In the genomic region with DNA sequence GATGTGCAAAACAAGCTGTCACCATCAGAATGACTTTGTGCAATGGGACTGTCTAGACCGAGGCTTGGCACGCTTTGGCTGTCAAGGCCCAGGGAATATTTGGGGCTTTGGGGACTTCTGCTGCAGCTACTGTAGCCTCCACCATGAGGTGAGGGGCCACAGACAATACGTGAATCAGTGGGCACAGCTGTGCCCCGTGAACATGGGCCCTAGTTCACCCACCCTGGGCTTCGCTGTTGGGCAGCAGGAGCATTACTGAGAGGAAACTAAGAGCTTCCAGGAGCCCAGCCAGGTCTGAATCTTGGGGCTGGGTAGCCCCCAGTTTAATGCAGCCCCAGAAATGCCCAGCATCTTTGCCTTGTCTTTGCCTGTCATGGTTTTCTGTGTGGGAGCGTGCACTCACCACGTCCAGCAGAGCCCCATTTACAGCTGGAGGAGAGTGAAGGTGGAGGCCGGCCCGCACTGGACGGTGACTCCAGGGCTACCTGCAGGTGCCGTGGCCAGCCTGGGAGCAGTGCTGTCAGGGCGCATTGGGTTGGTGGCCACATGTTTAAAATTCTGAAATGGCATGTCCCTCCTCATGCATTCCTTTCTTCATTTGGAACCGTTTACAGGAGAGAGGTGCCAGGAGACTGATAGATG, we compare ENCODE assay signal across 17 cellular contexts. TPM values are rescaled to one million over a fixed set of nuclear protein-coding genes. Genes with fewer than 3 reads are reported as not detected.
DNase-seq lines count a peak whose midpoint lies in the region; ATAC-seq and TF ChIP-seq lines count a peak whose summit lies in the region.
"Had no signal": no experiment of that assay in that cellular context is flagged by ENCODE, and none has a peak within 500 bp of the region (broad histone marks: within the 10 kb centered on the region; RNA-seq: fewer than 3 reads in every experiment).

No MANE protein-coding gene starts in this region.

- H3K9me3 Mint-ChIP-seq in type B pancreatic cell (no peaks in the 10 kb centered on the region), glutamatergic neuron (ENCODE audit: unreplicated experiment) (peaks cover 26% of the 10 kb centered on the region)
- no peaks in the 10 kb centered on the region for H3K9me3 Mint-ChIP-seq in activated naive CD4-positive, alpha-beta T cell treated with anti-CD3 and anti-CD28 coated beads, Interleukin-2, amount 50 U/mL, for 72 hours
- H3K9me3 Mint-ChIP-seq: activated T-helper 1 cell treated with anti-CD3 and anti-CD28 coated beads, Interleukin-12 subunit alpha, Interleukin-12 subunit beta, Interleukin-2, Interleukin-4 antibody, amounts not matched to agents 30 ng/mL and 10 ng/mL and 1 ng/mL, durations not matched to agents 14 hours and 24 hours and 36 hours; effector memory CD8-positive, alpha-beta T cell had no signal

- H3K9me3 ChIP-seq in left ventricle myocardium inferior (replicated peaks) (no peaks in the 10 kb centered on the region), RWPE2 (ENCODE audit: severe bottlenecking) (no peaks in the 10 kb centered on the region), mucosa of rectum (ENCODE audit: control insufficient read depth in 2 of 2, low read length in 2 of 2) (no peaks in the 10 kb centered on the region)

- H3K4me1 ChIP-seq in left ventricle myocardium inferior (peaks cover 43% of the 10 kb centered on the region), RWPE2 (ENCODE audit: insufficient read depth, poor library complexity, severe bottlenecking) (no peaks in the 10 kb centered on the region), mucosa of rectum (ENCODE audit: control insufficient read depth in 2 of 2, insufficient read depth in 2 of 2, low read length in 2 of 2) (peaks cover 21 to 42% of the 10 kb centered on the region in 2 donors)

- ATAC-seq in Right ventricle myocardium inferior = peak; percentile 18
- ATAC-seq in RWPE2 (ENCODE audit: low read depth) = no peak
- no peak for ATAC-seq in activated naive CD4-positive, alpha-beta T cell treated with anti-CD3 and anti-CD28 coated beads, Interleukin-2, amount 50 U/mL, for 72 hours
- ATAC-seq: effector memory CD8-positive, alpha-beta T cell had no signal

- no peak overlapping the region for H3K27ac ChIP-seq in left ventricle myocardium inferior (replicated peaks)
- H3K27ac ChIP-seq in RWPE2 (ENCODE audit: poor library complexity, severe bottlenecking) = no peak overlapping the region
- peak overlapping the region; percentile 18 to 40 for H3K27ac ChIP-seq in mucosa of rectum (ENCODE audit: low read depth in 2 of 2, low read length in 2 of 2)
- H3K27ac ChIP-seq: WERI-Rb-1 had no signal

- H3K4me3 ChIP-seq in left ventricle myocardium inferior (no peak overlapping the region), RWPE2 (ENCODE audit: severe bottlenecking) (no peak overlapping the region), mucosa of rectum (ENCODE audit: low read length in 2 of 2) (peak overlapping the region in 1 of 2 donors; percentile 20)

- peak; percentile 77 for DNase-seq in Right ventricle myocardium inferior (ENCODE audit: missing footprints)
- no peak for DNase-seq in left ventricle myocardium inferior
- peak; percentile 42 for DNase-seq in RWPE2 (ENCODE audit: low spot score)
- no peak for DNase-seq in type B pancreatic cell (ENCODE audit: extremely low spot score, unreplicated experiment)
- no peak for DNase-seq in activated naive CD4-positive, alpha-beta T cell treated with anti-CD3 and anti-CD28 coated beads, Interleukin-2, amount 50 U/mL, for 72 hours (ENCODE audit: low spot score in 2 of 2)
- DNase-seq in glutamatergic neuron = no peak
- DNase-seq in GF-D8 (lab: John Stamatoyannopoulos, UW) = no peak
- DNase-seq: amniotic stem cell; cerebellar nuclear complex; effector memory CD8-positive, alpha-beta T cell; hippocampal formation; NCI-H1417; NCI-H2171 treated with DMSO at 0.1 percent for 48 hours; NCI-H82; WERI-Rb-1 had no signal

- H3K27me3 Mint-ChIP-seq in type B pancreatic cell = no peaks in the 10 kb centered on the region
- peaks cover 11% of the 10 kb centered on the region for H3K27me3 Mint-ChIP-seq in glutamatergic neuron (ENCODE audit: unreplicated experiment)
- H3K27me3 Mint-ChIP-seq: effector memory CD8-positive, alpha-beta T cell had no signal

- peak overlapping the region; percentile 40 for H3K27ac Mint-ChIP-seq in type B pancreatic cell
- no peak overlapping the region for H3K27ac Mint-ChIP-seq in activated naive CD4-positive, alpha-beta T cell treated with anti-CD3 and anti-CD28 coated beads, Interleukin-2, amount 50 U/mL, for 72 hours
- H3K27ac Mint-ChIP-seq in glutamatergic neuron (ENCODE audit: unreplicated experiment) = no peak overlapping the region
- H3K27ac Mint-ChIP-seq: activated T-helper 1 cell treated with anti-CD3 and anti-CD28 coated beads, Interleukin-12 subunit alpha, Interleukin-12 subunit beta, Interleukin-2, Interleukin-4 antibody, amounts not matched to agents 30 ng/mL and 10 ng/mL and 1 ng/mL, durations not matched to agents 14 hours and 24 hours and 36 hours had no signal

- H3K4me1 Mint-ChIP-seq in type B pancreatic cell (ENCODE audit: unreplicated experiment) (no peaks in the 10 kb centered on the region), glutamatergic neuron (ENCODE audit: low read depth, unreplicated experiment) (peaks cover 14% of the 10 kb centered on the region)

- intact Hi-C loops in Right ventricle myocardium inferior (cut with DNase I) = no loop called here
- intact Hi-C loops in left ventricle myocardium inferior (cut with micrococcal nuclease) = no loop called here

- H3K9ac ChIP-seq in mucosa of rectum (ENCODE audit: low read depth in 1 of 2, low read length in 2 of 2) = no peak overlapping the region

- H3K4me3 Mint-ChIP-seq in type B pancreatic cell (no peak overlapping the region), glutamatergic neuron (ENCODE audit: unreplicated experiment) (no peak overlapping the region)
- H3K4me3 Mint-ChIP-seq: activated T-helper 1 cell treated with anti-CD3 and anti-CD28 coated beads, Interleukin-12 subunit alpha, Interleukin-12 subunit beta, Interleukin-2, Interleukin-4 antibody, amounts not matched to agents 30 ng/mL and 10 ng/mL and 1 ng/mL, durations not matched to agents 14 hours and 24 hours and 36 hours; effector memory CD8-positive, alpha-beta T cell had no signal

- H3K27me3 ChIP-seq in left ventricle myocardium inferior (ENCODE audit: low read depth) (no peaks in the 10 kb centered on the region), RWPE2 (ENCODE audit: insufficient read depth, poor library complexity, severe bottlenecking) (no peaks in the 10 kb centered on the region), mucosa of rectum (ENCODE audit: control insufficient read depth in 2 of 2, insufficient read depth in 2 of 2, low read length in 2 of 2) (peaks cover 0 to 3% of the 10 kb centered on the region in 2 donors)

- peaks cover 6% of the 10 kb centered on the region for H3K36me3 Mint-ChIP-seq in type B pancreatic cell
- no peaks in the 10 kb centered on the region for H3K36me3 Mint-ChIP-seq in activated naive CD4-positive, alpha-beta T cell treated with anti-CD3 and anti-CD28 coated beads, Interleukin-2, amount 50 U/mL, for 72 hours
- H3K36me3 Mint-ChIP-seq in glutamatergic neuron (ENCODE audit: unreplicated experiment) = peaks cover 6% of the 10 kb centered on the region

- TF ChIP-seq CTCF in left ventricle myocardium inferior (IDR thresholded peaks at IDR 0.05; ENCODE audit: borderline replicate concordance) (no peak), RWPE2 (IDR thresholded peaks at IDR 0.05; ENCODE audit: poor library complexity, severe bottlenecking) (no peak), type B pancreatic cell (conservative IDR thresholded peaks at IDR 0.05) (no peak), glutamatergic neuron (IDR thresholded peaks at IDR 0.05; ENCODE audit: partially characterized antibody, unreplicated experiment) (no peak)

- H3K36me3 ChIP-seq in left ventricle myocardium inferior (no peaks in the 10 kb centered on the region), RWPE2 (ENCODE audit: low read depth) (no peaks in the 10 kb centered on the region), mucosa of rectum (ENCODE audit: control insufficient read depth in 2 of 2, insufficient read depth in 2 of 2, low read length in 2 of 2) (peaks cover 0 to 8% of the 10 kb centered on the region in 2 donors)

RNA-seq across cellular contexts. Expression of gene DUSP22, which starts 34.7 kb away (rescaled TPM):
- 50.0 TPM for total RNA-seq in Right ventricle myocardium inferior
- total RNA-seq in left ventricle myocardium inferior = 48.0 TPM
- total RNA-seq in type B pancreatic cell (ENCODE audit: low replicate concordance) = 20.2 and 25.0 TPM in 2 replicates
- 10 to 100 TPM; 22.2 to 33.3 TPM for total RNA-seq in activated naive CD4-positive, alpha-beta T cell treated with anti-CD3 and anti-CD28 coated beads, Interleukin-2, amount 50 U/mL, for 72 hours
- total RNA-seq in glutamatergic neuron (ENCODE audit: unreplicated experiment) = 40.4 TPM

Comparison
In these comparisons a context has a peak if more than half of its experiments do, and no peak if none do; other contexts are left out.
1. DNase-seq: peak in Right ventricle myocardium inferior (single experiment) and RWPE2 (single experiment); none in left ventricle myocardium inferior (single experiment), type B pancreatic cell (single experiment), activated naive CD4-positive, alpha-beta T cell treated with anti-CD3 and anti-CD28 coated beads, Interleukin-2, amount 50 U/mL, for 72 hours (0 of 2), glutamatergic neuron (single experiment) and GF-D8 (single experiment).
2. H3K27ac ChIP-seq: peak in mucosa of rectum (2 of 2); none in left ventricle myocardium inferior (single experiment) and RWPE2 (single experiment).